ENCODE assay signal across 26 cellular contexts in the genomic region with DNA sequence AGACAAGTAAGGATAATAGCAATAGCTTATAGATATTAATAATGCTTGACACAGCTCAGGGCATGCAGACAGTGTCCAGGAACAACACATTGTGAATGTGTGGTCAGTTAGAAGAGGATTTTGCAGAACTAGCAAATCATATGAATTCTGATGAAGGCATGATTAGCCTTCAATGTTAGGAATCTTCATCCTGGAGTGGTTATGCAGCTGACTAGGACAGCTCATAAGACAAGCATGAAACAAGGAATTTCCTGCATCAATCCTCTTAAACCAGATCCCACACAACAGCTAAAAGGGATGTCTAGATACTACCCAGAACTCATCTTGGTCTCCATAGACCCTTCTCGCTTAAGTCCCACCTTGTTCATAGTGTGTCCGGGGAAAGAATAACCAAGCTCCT.
DNase-seq lines count a peak whose midpoint lies in the region; ATAC-seq, FAIRE-seq and TF ChIP-seq lines count a peak whose summit lies in the region.
"Had no signal": no experiment of that assay in that cellular context is flagged by ENCODE, and none has a peak within 500 bp of the region (broad histone marks: within the 10 kb centered on the region; RNA-seq: fewer than 3 reads in every experiment).

No MANE protein-coding gene starts in this region.

- no peak for TF ChIP-seq CTCF in astrocyte of the cerebellum (IDR thresholded peaks at IDR 0.05; ENCODE audit: low read depth, low read length, missing control alignments)
- no peak for TF ChIP-seq CTCF in keratinocyte (optimal IDR thresholded peaks at IDR 0.05 in 1 of 3, IDR thresholded peaks at IDR 0.05 in 1 of 3, conservative IDR thresholded peaks at IDR 0.05 in 1 of 3; ENCODE audit: extremely low read depth in 1 of 3, insufficient read depth in 2 of 3, low read length in 3 of 3)

- no peaks in the 10 kb centered on the region for H3K9me1 ChIP-seq in keratinocyte (ENCODE audit: control insufficient read depth, extremely low read depth, insufficient read depth, low read length)

- in situ Hi-C loops in astrocyte of the cerebellum (cut with HindIII; ENCODE audit: low sequenced_read_pairs) = no loop called here

- H3K4me2 ChIP-seq in keratinocyte (ENCODE audit: control insufficient read depth, extremely low read depth, insufficient read depth, low read depth, low read length) = no peak overlapping the region
- H3K4me2 ChIP-seq in skeletal muscle satellite cell (ENCODE audit: low read length) = peak overlapping the region; percentile 45
- H3K4me2 ChIP-seq: hepatocyte, KMS-11, PC-9 had no signal

- no peak overlapping the region for H3K4me3 ChIP-seq in astrocyte of the cerebellum (ENCODE audit: low read depth, low read length)
- H3K4me3 ChIP-seq in keratinocyte (ENCODE audit: control insufficient read depth in 2 of 3, extremely low read depth in 1 of 3, insufficient read depth in 2 of 3, low read depth in 1 of 3, low read length in 3 of 3) = no peak overlapping the region
- peak overlapping the region; percentile 10 for H3K4me3 ChIP-seq in skeletal muscle satellite cell (ENCODE audit: low read length)
- H3K4me3 ChIP-seq: GM12878, hepatocyte, lower lobe of right lung, PC-9, right atrium auricular region, stomach, transverse colon had no signal

- peak overlapping the region; percentile 35 for H2AFZ ChIP-seq in keratinocyte (ENCODE audit: control insufficient read depth, low read length)
- H2AFZ ChIP-seq: hepatocyte, PC-9 had no signal

- peak; percentile 77 for FAIRE-seq in keratinocyte (lab: Jason Lieb, UNC)
- FAIRE-seq: GM12878 had no signal

- ATAC-seq in GM18873 (IDR thresholded peaks at IDR 0.05; ENCODE audit: low FRiP score, unreplicated experiment) (no peak), HG03045 (IDR thresholded peaks at IDR 0.05; ENCODE audit: unreplicated experiment) (no peak)
- ATAC-seq: activated CD8-positive, alpha-beta memory T cell treated with anti-CD3 and anti-CD28 coated beads, Interleukin-2, amount 10 ng/mL, durations not matched to agents 7 days and 5 days; GM12878; lower lobe of right lung had no signal

- no peaks in the 10 kb centered on the region for H3K79me2 ChIP-seq in keratinocyte (ENCODE audit: control insufficient read depth, insufficient read depth, low read length)
- H3K79me2 ChIP-seq: hepatocyte had no signal

- no peaks in the 10 kb centered on the region for H4K20me1 ChIP-seq in keratinocyte (ENCODE audit: control insufficient read depth, extremely low read depth, insufficient read depth, low read length)

- dilution Hi-C loops in keratinocyte (cut with MboI; ENCODE audit: extremely low pct_ligation_motif_present, low sequenced_read_pairs) = no loop called here

- H3K36me3 ChIP-seq in keratinocyte (ENCODE audit: control insufficient read depth in 2 of 2, extremely low read depth in 1 of 2, insufficient read depth in 2 of 2, low read length in 2 of 2) = no peaks in the 10 kb centered on the region
- no peaks in the 10 kb centered on the region for H3K36me3 ChIP-seq in skeletal muscle satellite cell (ENCODE audit: insufficient read depth, low read length)
- H3K36me3 ChIP-seq: lower lobe of right lung, right atrium auricular region, stomach, transverse colon had no signal

- H3K4me1 ChIP-seq in keratinocyte (ENCODE audit: control insufficient read depth, extremely low read depth, insufficient read depth, low read length) (peaks cover 3% of the 10 kb centered on the region), skeletal muscle satellite cell (ENCODE audit: control insufficient read depth, insufficient read depth, low read length) (peaks cover 13% of the 10 kb centered on the region)
- H3K4me1 ChIP-seq: lower lobe of right lung, right atrium auricular region, transverse colon had no signal

- H3K27me3 ChIP-seq in keratinocyte (ENCODE audit: control insufficient read depth, extremely low read depth, insufficient read depth, low read length) (no peaks in the 10 kb centered on the region), skeletal muscle satellite cell (ENCODE audit: control insufficient read depth, insufficient read depth, low read length) (no peaks in the 10 kb centered on the region)
- H3K27me3 ChIP-seq: hepatocyte, right atrium auricular region, stomach, transverse colon had no signal

- H3K27ac ChIP-seq in keratinocyte (ENCODE audit: control insufficient read depth, insufficient read depth, low read length) = no peak overlapping the region
- H3K27ac ChIP-seq: hepatocyte, KMS-11, lower lobe of right lung, PC-9, right atrium auricular region, stomach, transverse colon, VCaP had no signal

- DNase-seq in HT1080 (ENCODE audit: low read depth) = peak; percentile 81
- peak; percentile 47 for DNase-seq in astrocyte of the cerebellum (ENCODE audit: low read depth)
- no peak for DNase-seq in keratinocyte (ENCODE audit: low read depth, low spot score)
- no peak for DNase-seq in NK-92 treated with Interleukin-12 subunit alpha and Interleukin-12 subunit beta, amount 100 ng/mL, for 24 hours (lab: John Stamatoyannopoulos, UW)
- DNase-seq in mucosa of gallbladder (ENCODE audit: low spot score) = no peak
- DNase-seq: activated CD4-positive, alpha-beta T cell treated with anti-CD3 and anti-CD28 coated beads, Interleukin-2, amount 10 ng/mL, durations not matched to agents 7 days and 5 days; activated CD8-positive, alpha-beta memory T cell treated with anti-CD3 and anti-CD28 coated beads, Interleukin-2, amount 10 ng/mL, durations not matched to agents 7 days and 5 days; activated naive CD8-positive, alpha-beta T cell treated with anti-CD3 and anti-CD28 coated beads for 36 hours; dermis blood vessel endothelial cell; HCEC 1CT; lower lobe of right lung; MV-4-11; NCI-H1694; NCI-H345; NCI-H82; stomach; transverse colon had no signal

- H3K9me3 ChIP-seq in keratinocyte (ENCODE audit: control insufficient read depth, low read depth, low read length) (no peaks in the 10 kb centered on the region), skeletal muscle satellite cell (replicated peaks; ENCODE audit: low read length) (no peaks in the 10 kb centered on the region)
- H3K9me3 ChIP-seq: lower lobe of right lung, right atrium auricular region, stomach, transverse colon had no signal

- H3K9ac ChIP-seq in keratinocyte (ENCODE audit: control insufficient read depth, extremely low read depth, insufficient read depth, low read length) (no peak overlapping the region), skeletal muscle satellite cell (ENCODE audit: low read depth, low read length) (peak overlapping the region; percentile 31)
- H3K9ac ChIP-seq: KMS-11 had no signal

Comparison
In these comparisons a context has a peak if more than half of its experiments do, and no peak if none do; other contexts are left out.
1. DNase-seq: peak in HT1080 (single experiment) and astrocyte of the cerebellum (single experiment); none in keratinocyte (single experiment), NK-92 treated with Interleukin-12 subunit alpha and Interleukin-12 subunit beta, amount 100 ng/mL, for 24 hours (single experiment) and mucosa of gallbladder (single experiment).